ENCODE assay signal across 8 cellular contexts in genomic region chr14:102140750-102141145, GRCh38. TPM values are rescaled to one million over a fixed set of nuclear protein-coding genes. Genes with fewer than 3 reads are reported as not detected.
A peak's percentile ranks its signal among the peaks of the same experiment; 100 is the strongest.
DNase-seq lines count a peak whose midpoint lies in the region; ATAC-seq and TF ChIP-seq lines count a peak whose summit lies in the region.

No MANE protein-coding gene starts in this region.

- H3K27ac ChIP-seq in cardiac muscle cell (peak overlapping the region; percentile 85), breast epithelium (peak overlapping the region; percentile 90), uterus (peak overlapping the region; percentile 75 to 85)

- TF ChIP-seq CTCF in cardiac muscle cell (IDR thresholded peaks at IDR 0.05; ENCODE audit: low read depth, low read length) (no peak), breast epithelium (IDR thresholded peaks at IDR 0.05) (no peak), uterus (IDR thresholded peaks at IDR 0.05) (no peak)

- TF ChIP-seq POLR2A in breast epithelium (IDR thresholded peaks at IDR 0.05) = no peak
- TF ChIP-seq POLR2A in uterus (IDR thresholded peaks at IDR 0.05) = no peak

- H3K4me3 ChIP-seq in cardiac muscle cell (peak overlapping the region; percentile 74), breast epithelium (peak overlapping the region; percentile 88 to 94 (median 90)), uterus (peak overlapping the region; percentile 78 to 81)

- intact Hi-C loops in left ventricle myocardium superior (cut with micrococcal nuclease) (loop anchor here (10.0 kb wide), 1 partner anchor 64 kb away; no protein-coding TSS in a partner anchor), breast epithelium (cut with DNase I; ENCODE audit: low total_unique reads) (loop anchor here (10.0 kb wide), 1 partner anchor 1176 kb away; no protein-coding TSS in a partner anchor), uterus (cut with DNase I; ENCODE audit: low total_unique reads) (no loop called here)

- H3K9me3 ChIP-seq in cardiac muscle cell (ENCODE audit: low read depth) (no peaks in the 10 kb centered on the region), breast epithelium (no peaks in the 10 kb centered on the region), uterus (no peaks in the 10 kb centered on the region)

- H3K4me1 ChIP-seq in cardiac muscle cell (ENCODE audit: low read depth) (peaks cover 16% of the 10 kb centered on the region), breast epithelium (peaks cover 2 to 5% of the 10 kb centered on the region in 2 donors), uterus (peaks cover 5 to 8% of the 10 kb centered on the region in 2 donors)

- H3K36me3 ChIP-seq in cardiac muscle cell = no peaks in the 10 kb centered on the region
- H3K36me3 ChIP-seq in breast epithelium = no peaks in the 10 kb centered on the region
- H3K36me3 ChIP-seq in uterus = no peaks in the 10 kb centered on the region

- DNase-seq in cardiac muscle cell (ENCODE audit: low read depth in 1 of 2, low spot score in 1 of 2) (no peak), left ventricle myocardium superior (no peak), breast epithelium (ENCODE audit: low spot score in 2 of 2) (no peak), medulla oblongata (ENCODE audit: extremely low spot score) (peak; percentile 37), uterus (no peak), NCI-H1436 treated with DMSO at 0.1 percent for 48 hours (lab: John Stamatoyannopoulos, UW) (no peak), SIG-M5 treated with dmso at 0.1 percent for 504 hours (lab: John Stamatoyannopoulos, UW; ENCODE audit: unreplicated experiment) (no peak)

- ATAC-seq in left ventricle myocardium superior = no peak
- ATAC-seq in HG02642 (IDR thresholded peaks at IDR 0.05; ENCODE audit: poor library complexity, unreplicated experiment) = no peak

- no peaks in the 10 kb centered on the region for H3K27me3 ChIP-seq in cardiac muscle cell
- H3K27me3 ChIP-seq in breast epithelium = no peaks in the 10 kb centered on the region
- no peaks in the 10 kb centered on the region for H3K27me3 ChIP-seq in uterus

RNA-seq across cellular contexts. Expression of gene WDR20, which starts 1.1 kb away (rescaled TPM):
- total RNA-seq in cardiac muscle cell = 20.5 and 24.0 TPM in 2 replicates
- 25.6 and 27.0 TPM in 2 replicates for polyA plus RNA-seq in cardiac muscle cell
- total RNA-seq in left ventricle myocardium superior = 20.5 TPM
- total RNA-seq in breast epithelium = 10 to 100 TPM; 19.5 to 42.0 (median 24.6) TPM
- total RNA-seq in uterus = 10 to 100 TPM; 45.9 to 81.8 (median 53.7) TPM

RNA-seq across cellular contexts. Expression of gene HSP90AA1, which starts 53.9 kb away (rescaled TPM):
- total RNA-seq in cardiac muscle cell (142 and 269 TPM in 2 replicates), left ventricle myocardium superior (467 TPM), breast epithelium (100 to 1,000 TPM; 467 to 860 (median 474) TPM), uterus (100 to 1,000 TPM; 208 to 800 (median 247) TPM)
- polyA plus RNA-seq in cardiac muscle cell = 598 and 1,021 TPM in 2 replicates
